Comparison of ENCODE assay signal across 8 cellular contexts in genomic region chr2:168246483-168247340, GRCh38. TPM values are rescaled to one million over a fixed set of nuclear protein-coding genes. Genes with fewer than 3 reads are reported as not detected.
DNase-seq lines count a peak whose midpoint lies in the region; ATAC-seq and TF ChIP-seq lines count a peak whose summit lies in the region.

No MANE protein-coding gene starts in this region.

- peak; percentile 39; the same call in 1 of the 2 replicates for TF ChIP-seq CTCF in A673 (conservative IDR thresholded peaks at IDR 0.05; ENCODE audit: low read depth, low read length)
- TF ChIP-seq CTCF in endothelial cell (IDR thresholded peaks at IDR 0.05; ENCODE audit: unreplicated experiment): no peak

- intact Hi-C loops in A673 (cut with micrococcal nuclease; ENCODE audit: unreplicated experiment): loop anchor here (5.0 kb wide), 1 partner anchor 109 kb away; no protein-coding TSS in a partner anchor

- no peaks in the 10 kb centered on the region for H3K9me3 Mint-ChIP-seq in endothelial cell (ENCODE audit: unreplicated experiment)

- H3K36me3 ChIP-seq in A673 (ENCODE audit: insufficient read depth, low read length, poor library complexity, severe bottlenecking): no peaks in the 10 kb centered on the region

- POLR2A ChIA-PET in A673 (lab: Charles Lee; ENCODE audit: low non-redundant PET): no interaction called here

- ATAC-seq in GM18508 (IDR thresholded peaks at IDR 0.05; ENCODE audit: insufficient read depth, unreplicated experiment): peak; percentile 46
- peak; percentile 45 for ATAC-seq in HG03025 (IDR thresholded peaks at IDR 0.05; ENCODE audit: low FRiP score, unreplicated experiment)

- H3K9me3 ChIP-seq in A673 (ENCODE audit: low read depth, low read length, poor library complexity, severe bottlenecking): no peaks in the 10 kb centered on the region

- peaks cover 7% of the 10 kb centered on the region for H3K27me3 Mint-ChIP-seq in endothelial cell (ENCODE audit: unreplicated experiment)

- CTCF ChIA-PET in A673 (lab: Charles Lee): no interaction called here

- peaks cover 21% of the 10 kb centered on the region for H3K4me1 Mint-ChIP-seq in endothelial cell (ENCODE audit: unreplicated experiment)

- peak overlapping the region; percentile 81 for H3K4me3 ChIP-seq in A673 (ENCODE audit: low read depth, low read length, poor library complexity, severe bottlenecking)

- peaks cover 12% of the 10 kb centered on the region for H3K4me1 ChIP-seq in A673 (ENCODE audit: insufficient read depth, low read length, poor library complexity, severe bottlenecking)

- no TSS peak for BruUV-seq in A673 (replicated peaks; lab: Mats Ljungman, UMichigan)

- no peak overlapping the region for H3K27ac Mint-ChIP-seq in endothelial cell (ENCODE audit: unreplicated experiment)

- peak; percentile 71 for DNase-seq in A673 (ENCODE audit: low spot score)
- DNase-seq in NCI-H748 (lab: John Stamatoyannopoulos, UW; ENCODE audit: unreplicated experiment): peak; percentile 68
- DNase-seq in activated CD8-positive, alpha-beta memory T cell treated with anti-CD3 and anti-CD28 coated beads, Interleukin-2, amount 50 U/mL, for 24 hours (ENCODE audit: extremely low read depth): peak; percentile 49
- DNase-seq in endothelial cell (ENCODE audit: low spot score): peak; percentile 63
- DNase-seq in midbrain (lab: John Stamatoyannopoulos, UW): peak; percentile 84
- peak; percentile 62 to 68 for DNase-seq in stimulated activated CD8-positive, alpha-beta memory T cell treated with anti-CD3 and anti-CD28 coated beads, Interleukin-15, amount 100 ng/mL, for 48 hours (ENCODE audit: low read depth in 2 of 2)

- H3K27ac ChIP-seq in A673 (ENCODE audit: low read depth, low read length, poor library complexity, severe bottlenecking): no peak overlapping the region

- no peaks in the 10 kb centered on the region for H3K36me3 Mint-ChIP-seq in endothelial cell (ENCODE audit: low read depth, unreplicated experiment)

- H3K27me3 ChIP-seq in A673 (replicated peaks; ENCODE audit: insufficient read depth, low read depth, low read length, poor library complexity): no peaks in the 10 kb centered on the region

- peak overlapping the region; percentile 95 for H3K4me3 Mint-ChIP-seq in endothelial cell (ENCODE audit: unreplicated experiment)

RNA-seq across cellular contexts. Expression of gene STK39, which starts 0.7 kb away (rescaled TPM):
- total RNA-seq in A673 (2021): 15.9 and 19.3 TPM in 2 replicates
- 14.3 TPM for total RNA-seq in endothelial cell (ENCODE audit: unreplicated experiment)
